8 cellular contexts compared by ENCODE assay signal in the genomic region with DNA sequence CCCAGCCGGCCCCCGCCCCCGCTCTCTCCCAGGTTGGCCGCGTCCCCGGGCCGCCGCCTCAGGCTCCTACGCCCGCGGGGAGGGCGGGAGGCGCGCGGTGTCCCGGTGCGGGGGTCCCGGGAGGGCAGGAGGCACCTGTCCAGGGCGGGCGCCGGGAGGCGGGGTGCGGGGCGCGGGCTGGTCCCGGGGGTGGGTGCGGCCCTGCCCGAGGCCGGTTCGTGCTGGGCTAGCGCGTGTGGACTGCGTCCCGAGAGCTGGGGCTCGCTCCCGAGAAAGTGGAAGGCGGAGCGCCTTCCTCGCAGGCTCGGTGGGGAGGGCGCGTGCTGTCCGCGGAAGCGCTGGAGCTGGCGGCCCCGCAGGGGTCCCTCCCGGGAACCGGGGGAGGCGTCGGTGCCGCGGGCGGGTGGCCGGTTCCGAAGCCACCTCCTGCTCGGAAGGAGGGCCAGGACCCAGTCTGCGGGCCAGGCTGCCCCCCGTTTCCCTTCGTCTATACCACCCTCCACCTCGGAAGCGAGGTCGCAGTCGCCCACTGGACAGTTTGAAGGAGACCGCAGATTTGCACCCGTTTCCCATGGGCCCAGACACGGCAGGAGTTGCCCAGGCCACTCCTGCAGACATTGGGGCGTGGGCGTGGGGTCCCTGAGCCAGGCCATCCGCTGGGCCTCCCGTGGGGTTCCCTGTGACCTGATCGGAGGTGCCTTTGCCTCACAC.
DNase-seq lines count a peak whose midpoint lies in the region; ATAC-seq lines count a peak whose summit lies in the region.

No MANE protein-coding gene starts in this region.

- WGBS in iPS DF 6.9 (ENCODE audit: insufficient coverage, insufficient read length), result no CpG with 5 or more reads among the region's 72 CpGs

- H3K4me3 Mint-ChIP-seq in activated naive CD8-positive, alpha-beta T cell, result peak overlapping the region; percentile 84

- H3K4me1 Mint-ChIP-seq in activated naive CD8-positive, alpha-beta T cell (ENCODE audit: low read depth), result peaks cover 47% of the 10 kb centered on the region

- H3K4me3 ChIP-seq in iPS DF 6.9 (ENCODE audit: low read length) (peak overlapping the region; percentile 96), skeletal muscle cell (ENCODE audit: low read depth, low read length) (peak overlapping the region; percentile 76)

- peaks cover 3% of the 10 kb centered on the region; the same call in 1 of the 2 replicates for H3K4me1 ChIP-seq in iPS DF 6.9 (ENCODE audit: control insufficient read depth, insufficient read depth, low read length)

- ATAC-seq in HG03439 (IDR thresholded peaks at IDR 0.05; ENCODE audit: unreplicated experiment) (peak; percentile 4), GM21576 (IDR thresholded peaks at IDR 0.05; ENCODE audit: unreplicated experiment) (no peak)

- no peaks in the 10 kb centered on the region for H3K27me3 Mint-ChIP-seq in activated naive CD8-positive, alpha-beta T cell

- no peaks in the 10 kb centered on the region for H3K9me3 ChIP-seq in iPS DF 6.9 (ENCODE audit: control insufficient read depth, insufficient read depth, low read length)

- H3K27ac Mint-ChIP-seq in activated naive CD8-positive, alpha-beta T cell, result no peak overlapping the region

- no peaks in the 10 kb centered on the region for H3K9me3 Mint-ChIP-seq in activated naive CD8-positive, alpha-beta T cell (ENCODE audit: low read depth)

- no peaks in the 10 kb centered on the region for H3K27me3 ChIP-seq in iPS DF 6.9 (ENCODE audit: control insufficient read depth, insufficient read depth, low read length)

- H3K27ac ChIP-seq in iPS DF 6.9 (ENCODE audit: low read length), result no peak overlapping the region

- H3K36me3 Mint-ChIP-seq in activated naive CD8-positive, alpha-beta T cell, result no peaks in the 10 kb centered on the region

- peaks cover 9% of the 10 kb centered on the region; the same call in 1 of the 2 replicates for H3K36me3 ChIP-seq in iPS DF 6.9 (ENCODE audit: control insufficient read depth, insufficient read depth, low read length)

- DNase-seq in stimulated activated CD4-positive, alpha-beta T cell treated with anti-CD3 and anti-CD28 coated beads, Interleukin-2, amount 100 ng/mL, for 24 hours, result peak; percentile 27 to 33
- DNase-seq in stimulated activated CD4-positive, alpha-beta T cell treated with anti-CD3 and anti-CD28 coated beads, Interleukin-2, amount 100 ng/mL, for 48 hours, result no peak
- DNase-seq in iPS DF 6.9 (ENCODE audit: low read depth, low spot score), result no peak
- no peak for DNase-seq in skeletal muscle cell (ENCODE audit: low read depth)
- DNase-seq in kidney glomerular epithelial cell (lab: John Stamatoyannopoulos, UW), result no peak

Comparison
In these comparisons a context has a peak if more than half of its experiments do, and no peak if none do; other contexts are left out.
1. DNase-seq: peak in stimulated activated CD4-positive, alpha-beta T cell treated with anti-CD3 and anti-CD28 coated beads, Interleukin-2, amount 100 ng/mL, for 24 hours (2 of 2); none in stimulated activated CD4-positive, alpha-beta T cell treated with anti-CD3 and anti-CD28 coated beads, Interleukin-2, amount 100 ng/mL, for 48 hours (0 of 2), iPS DF 6.9 (single experiment), skeletal muscle cell (single experiment) and kidney glomerular epithelial cell (single experiment).